1 cellular context compared by ENCODE assay signal in genomic region chr2:197929008-197929885, GRCh38.
TF ChIP-seq lines count a peak whose summit lies in the region.

No MANE protein-coding gene starts in this region.

TF ChIP-seq in SK-N-SH, 30 proteins besides CTCF, POLR2A, EP300 and RAD21 (continued from another document):
- TF ChIP-seq SIN3A (IDR thresholded peaks at IDR 0.05; ENCODE audit: borderline replicate concordance, low read depth, low read length) (no peak), MEF2A (IDR thresholded peaks at IDR 0.05; ENCODE audit: borderline replicate concordance, low read depth) (no peak), MXI1 (IDR thresholded peaks at IDR 0.05; ENCODE audit: low read depth, low read length) (no peak), GATA2 (CRISPR knock-in tag; IDR thresholded peaks at IDR 0.05) (no peak)
